Comparison of ENCODE assay signal across 8 cellular contexts in the genomic region with DNA sequence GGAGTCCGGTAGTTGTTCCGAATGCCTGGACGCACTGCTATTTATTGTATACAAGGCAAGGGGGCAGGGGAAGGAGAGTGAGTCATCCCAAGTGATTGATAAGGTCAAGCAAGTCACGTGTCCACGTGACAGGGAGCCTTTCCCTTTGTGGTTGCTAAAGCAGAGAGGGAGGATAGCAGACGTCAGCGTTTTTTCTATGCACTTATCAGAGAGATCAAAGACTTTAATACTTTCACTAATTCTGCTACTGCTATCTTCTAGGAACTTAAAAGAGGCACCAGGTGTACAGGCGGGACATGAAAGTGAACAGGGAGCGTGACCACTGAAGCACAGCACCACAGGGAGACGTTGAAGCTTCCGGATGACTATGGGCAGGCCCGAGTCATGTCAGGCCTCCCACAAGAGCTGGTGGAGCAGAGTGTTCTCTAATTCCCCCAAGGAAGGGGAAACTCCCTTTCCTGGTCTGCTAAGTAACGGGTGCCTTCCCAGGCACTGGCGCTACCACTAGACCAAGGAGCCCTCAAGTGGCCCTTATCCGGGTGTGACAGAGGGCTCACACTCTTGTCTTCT. TPM values are rescaled to one million over a fixed set of nuclear protein-coding genes. Genes with fewer than 3 reads are reported as not detected.
DNase-seq lines count a peak whose midpoint lies in the region; TF ChIP-seq lines count a peak whose summit lies in the region.
"Not testable (repeated sequence)": the region's sequence is repeated elsewhere in the genome, so short reads cannot be mapped to it uniquely, and the experiment has no call there.

No MANE protein-coding gene starts in this region.

- H3K27me3 Mint-ChIP-seq in neural crest cell (ENCODE audit: low read depth) = peaks cover 12% of the 10 kb centered on the region

- not testable (repeated sequence) for TF ChIP-seq POLR2A in testis (IDR thresholded peaks at IDR 0.05)

- H3K9me3 Mint-ChIP-seq in neural crest cell = not testable (repeated sequence)

- 55 to 69% methylated on average over 15 of the region's 15 CpGs for WGBS in testis, 2 donors

- peak overlapping the region; percentile 29 for H3K4me3 Mint-ChIP-seq in neural crest cell

- DNase-seq in DMS53 treated with DMSO at 0.1 percent for 48 hours (lab: John Stamatoyannopoulos, UW; ENCODE audit: unreplicated experiment) (peak; percentile 70), M059J (ENCODE audit: low read depth) (peak; percentile 33), SK-N-DZ (ENCODE audit: low spot score) (peak; percentile 53), astrocyte of the hippocampus (ENCODE audit: low read depth, low spot score) (peak; percentile 40), inferior parietal cortex (ENCODE audit: extremely low spot score) (peak; percentile 4), neural crest cell (ENCODE audit: low read depth, low spot score) (peak; percentile 40), testis (peak; percentile 75)
- peak; percentile 15 for DNase-seq in activated CD4-positive, alpha-beta T cell treated with anti-CD3 and anti-CD28 coated beads, Interleukin-2, amount 50 U/mL, for 1 hour

- H3K36me3 ChIP-seq in testis (ENCODE audit: low read depth, missing control alignments) = not testable (repeated sequence)

- not testable (repeated sequence) for H3K36me3 Mint-ChIP-seq in neural crest cell (ENCODE audit: low read depth)

- TF ChIP-seq CTCF in neural crest cell (conservative IDR thresholded peaks at IDR 0.05); testis (IDR thresholded peaks at IDR 0.05): not testable (repeated sequence)

- H3K4me3 ChIP-seq in testis = not testable (repeated sequence)

- intact Hi-C loops in testis (cut with DNase I; ENCODE audit: low total_unique reads) = not testable (repeated sequence)

- peaks cover 14% of the 10 kb centered on the region for H3K4me1 ChIP-seq in testis

- peak overlapping the region; percentile 98 for H3K27ac Mint-ChIP-seq in neural crest cell (ENCODE audit: unreplicated experiment)

- H3K27ac ChIP-seq in testis = peak overlapping the region in 1 of 2 donors; percentile 52

- H3K9me3 ChIP-seq in testis = not testable (repeated sequence)

- H3K27me3 ChIP-seq in testis = not testable (repeated sequence)

- H3K4me1 Mint-ChIP-seq in neural crest cell = peaks cover 32% of the 10 kb centered on the region

RNA-seq across cellular contexts. Expression of gene BIK, which starts 6.4 kb away (rescaled TPM):
- 0.86 and 1.1 TPM in 2 replicates for total RNA-seq in M059J (2014; rRNA removed; shearing (Covaris generic))
- not detected in 2 replicates for polyA plus RNA-seq in SK-N-DZ (2014; cell fraction: cytosol; rRNA removed)
- polyA plus RNA-seq in SK-N-DZ (2014; cell fraction: nucleus; rRNA removed) = not detected in 2 replicates
- total RNA-seq in neural crest cell (0.61 and 0.86 TPM in 2 replicates), testis (1 to 10 TPM; 7.2 to 9.6 TPM)
- 2.5 TPM for polyA plus RNA-seq in testis (ENCODE audit: insufficient read depth, low read depth, low replicate concordance)

RNA-seq across cellular contexts. Expression of gene TTLL1, which starts 14.9 kb away (rescaled TPM):
- total RNA-seq in M059J (2014; rRNA removed; shearing (Covaris generic)) = 2.1 and 6.2 TPM in 2 replicates
- polyA plus RNA-seq in SK-N-DZ (2014; cell fraction: cytosol; rRNA removed) = 11.9 and 15.2 TPM in 2 replicates
- polyA plus RNA-seq in SK-N-DZ (2014; cell fraction: nucleus; rRNA removed) = 5.1 and 6.4 TPM in 2 replicates
- 19.1 TPM in 2 replicates for total RNA-seq in neural crest cell
- 10 to 100 TPM; 22.5 to 28.9 TPM for total RNA-seq in testis
- 30.0 TPM for polyA plus RNA-seq in testis (ENCODE audit: insufficient read depth, low read depth, low replicate concordance)

RNA-seq across cellular contexts. Expression of gene MCAT, which starts 39.1 kb away (rescaled TPM):
- 14.7 and 15.3 TPM in 2 replicates for total RNA-seq in M059J (2014; rRNA removed; shearing (Covaris generic))
- 31.7 and 44.0 TPM in 2 replicates for polyA plus RNA-seq in SK-N-DZ (2014; cell fraction: cytosol; rRNA removed)
- polyA plus RNA-seq in SK-N-DZ (2014; cell fraction: nucleus; rRNA removed) = 22.3 and 24.3 TPM in 2 replicates
- total RNA-seq in neural crest cell (25.7 and 26.5 TPM in 2 replicates), testis (10 to 100 TPM; 43.1 to 46.5 TPM)
- polyA plus RNA-seq in testis (ENCODE audit: insufficient read depth, low read depth, low replicate concordance) = 25.4 TPM

RNA-seq across cellular contexts. Expression of gene TSPO, which starts 47.2 kb away (rescaled TPM):
- 177 and 194 TPM in 2 replicates for total RNA-seq in M059J (2014; rRNA removed; shearing (Covaris generic))
- 5.8 and 11.7 TPM in 2 replicates for polyA plus RNA-seq in SK-N-DZ (2014; cell fraction: cytosol; rRNA removed)
- polyA plus RNA-seq in SK-N-DZ (2014; cell fraction: nucleus; rRNA removed) = 4.1 and 13.1 TPM in 2 replicates
- 11.1 and 12.3 TPM in 2 replicates for total RNA-seq in neural crest cell
- 10 to 100 TPM; 68.7 to 92.5 TPM for total RNA-seq in testis
- polyA plus RNA-seq in testis (ENCODE audit: insufficient read depth, low read depth, low replicate concordance) = 42.8 TPM

Comparison
In these comparisons a context has a peak if more than half of its experiments do, and no peak if none do; other contexts are left out.
1. DNase-seq: peak in every context shown above with its lines; median percentile 75 in testis; 70 in DMS53 treated with DMSO at 0.1 percent for 48 hours; 53 in SK-N-DZ; 40 in astrocyte of the hippocampus; 40 in neural crest cell; 33 in M059J; 15 in activated CD4-positive, alpha-beta T cell treated with anti-CD3 and anti-CD28 coated beads, Interleukin-2, amount 50 U/mL, for 1 hour; 4 in inferior parietal cortex.